Comparison of ENCODE assay signal across 22 cellular contexts in the genomic region with DNA sequence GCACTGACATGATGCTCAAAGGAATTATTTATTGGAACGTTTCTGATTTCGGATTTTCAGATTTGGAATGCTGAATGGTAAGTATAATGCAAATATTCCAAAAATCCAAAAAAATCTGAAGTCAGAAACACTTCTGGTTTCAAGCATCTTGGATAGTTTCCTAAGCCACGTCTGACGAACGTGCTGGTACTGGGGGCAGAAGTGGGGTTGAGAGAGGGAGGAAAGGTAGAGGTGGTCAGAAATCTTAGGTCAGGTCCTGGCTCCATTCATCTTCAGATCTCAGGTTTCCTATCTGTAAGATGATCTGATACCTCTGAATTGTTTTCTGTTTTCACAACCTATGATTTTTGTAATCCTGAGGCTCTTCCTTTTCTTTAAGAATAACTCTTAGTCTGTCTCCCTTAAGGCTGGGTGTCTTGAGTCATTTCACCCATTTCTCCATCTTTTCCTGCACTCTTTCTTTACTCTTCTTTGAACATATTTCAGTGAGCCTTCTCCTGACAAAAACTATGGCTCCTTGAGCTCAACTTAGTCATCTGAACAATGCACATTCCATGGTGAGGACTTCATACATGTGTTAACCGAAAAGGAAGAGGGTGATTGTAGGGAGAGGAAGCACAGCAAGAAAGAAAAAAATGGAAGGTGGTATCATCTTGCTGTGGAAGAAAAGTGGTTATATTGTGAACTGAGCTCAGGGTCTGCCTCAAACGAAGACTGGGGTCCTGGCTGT. TPM values are rescaled to one million over a fixed set of nuclear protein-coding genes. Genes with fewer than 3 reads are reported as not detected.
"Had no signal": no experiment of that assay in that cellular context is flagged by ENCODE, and none has a peak within 500 bp of the region (broad histone marks: within the 10 kb centered on the region; RNA-seq: fewer than 3 reads in every experiment).

No MANE protein-coding gene starts in this region.

- H3K9me3 ChIP-seq: body of pancreas, left ventricle myocardium inferior, pancreas, tibial artery had no signal

- H3K27ac ChIP-seq: body of pancreas, pancreas, VCaP had no signal

- DNase-seq: activated CD4-positive, alpha-beta T cell treated with anti-CD3 and anti-CD28 coated beads, Interleukin-2, amount 10 ng/mL, durations not matched to agents 7 days and 5 days; activated CD4-positive, CD25-positive, alpha-beta regulatory T cell treated with anti-CD3 and anti-CD28 coated beads, Interleukin-2, amount 50 U/mL, for 72 hours; activated CD8-positive, alpha-beta memory T cell treated with anti-CD3 and anti-CD28 coated beads, Interleukin-2, amount 10 ng/mL, durations not matched to agents 7 days and 5 days; activated CD8-positive, alpha-beta T cell treated with anti-CD3 and anti-CD28 coated beads for 36 hours; activated effector memory CD4-positive, alpha-beta T cell treated with anti-CD3 and anti-CD28 coated beads, Interleukin-2, amount 50 U/mL, for 16 hours; activated naive CD4-positive, alpha-beta T cell treated with anti-CD3 and anti-CD28 coated beads, Interleukin-2, amount 10 ng/mL, durations not matched to agents 7 days and 5 days; activated T-cell treated with anti-CD3 and anti-CD28 coated beads for 4 hours; body of pancreas; effector CD4-positive, alpha-beta T cell; erythroblast; kidney; left ventricle myocardium inferior; naive thymus-derived CD8-positive, alpha-beta T cell; pancreas; right cardiac atrium; stimulated activated CD4-positive, alpha-beta T cell treated with anti-CD3 and anti-CD28 coated beads, Interleukin-12 subunit alpha, Interleukin-12 subunit beta, amount 100 ng/mL, for 4 hours; stimulated activated CD4-positive, alpha-beta T cell treated with anti-CD3 and anti-CD28 coated beads, Interleukin-4, amount 100 ng/mL, for 4 hours; substantia nigra; tibial artery had no signal

- ATAC-seq: activated CD8-positive, alpha-beta memory T cell treated with anti-CD3 and anti-CD28 coated beads, Interleukin-2, amount 10 ng/mL, durations not matched to agents 7 days and 5 days; activated CD8-positive, alpha-beta T cell treated with anti-CD3 and anti-CD28 coated beads for 36 hours; body of pancreas; naive thymus-derived CD8-positive, alpha-beta T cell; pancreas; right cardiac atrium had no signal

- H3K4me3 ChIP-seq: body of pancreas, pancreas, tibial artery had no signal

- H3K4me1 ChIP-seq: body of pancreas, pancreas had no signal

- H3K27me3 ChIP-seq: body of pancreas, pancreas, tibial artery had no signal

- H3K36me3 ChIP-seq: left ventricle myocardium inferior, pancreas, tibial artery had no signal

RNA-seq across cellular contexts. Expression of gene SGCD, which starts 3.3 kb away (rescaled TPM):
- total RNA-seq: activated CD4-positive, alpha-beta T cell treated with anti-CD3 and anti-CD28 coated beads, Interleukin-2, amount 10 ng/mL, durations not matched to agents 7 days and 5 days; activated CD8-positive, alpha-beta memory T cell treated with anti-CD3 and anti-CD28 coated beads, Interleukin-2, amount 10 ng/mL, durations not matched to agents 7 days and 5 days; activated CD8-positive, alpha-beta T cell treated with anti-CD3 and anti-CD28 coated beads for 36 hours; pulmonary artery endothelial cell; T-helper 2 cell treated with Interferon-gamma antibody and Interleukin-4, amounts not matched to agents 100 ng/mL and 5 ng/mL, for 36 hours had no signal
